ENCODE assay signal across 14 cellular contexts in the genomic region with DNA sequence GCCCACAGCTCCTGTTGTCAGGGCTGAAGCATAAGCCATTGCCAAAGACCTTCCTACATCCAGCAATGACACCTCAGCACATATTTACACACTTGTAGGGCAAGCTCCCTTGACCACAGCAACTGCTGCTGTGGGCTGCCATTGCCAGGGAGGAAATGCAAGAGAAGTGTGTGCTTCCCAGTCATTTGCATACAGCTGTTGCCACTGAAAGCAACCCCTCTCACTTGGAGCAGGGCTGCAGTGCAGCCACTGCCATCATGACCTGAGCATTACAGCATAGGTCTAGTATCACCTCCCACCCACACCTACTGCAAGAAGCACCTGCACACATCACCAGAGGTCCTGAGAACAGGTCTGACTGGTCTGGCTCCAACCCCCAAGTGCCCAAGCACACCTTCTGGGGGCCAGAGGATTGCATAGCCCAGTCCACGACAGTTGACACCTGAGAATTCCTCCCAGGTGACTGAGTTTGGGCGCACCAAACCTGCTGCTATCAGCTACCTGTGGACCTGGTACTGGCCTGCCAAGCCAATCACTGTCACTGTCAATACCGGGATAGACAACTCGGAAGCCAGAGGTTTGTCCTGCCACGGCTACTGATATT.
"Had no signal": no experiment of that assay in that cellular context is flagged by ENCODE, and none has a peak within 500 bp of the region (broad histone marks: within the 10 kb centered on the region; RNA-seq: fewer than 3 reads in every experiment).

No MANE protein-coding gene starts in this region.

- H3K36me3 ChIP-seq: adrenal gland, lower lobe of right lung, neural progenitor cell, ovary, right lobe of liver had no signal

- H3K4me1 ChIP-seq: adrenal gland, lower lobe of right lung, neural progenitor cell, right lobe of liver had no signal

- H3K27ac ChIP-seq: adrenal gland, dorsolateral prefrontal cortex, lower lobe of right lung, neural progenitor cell, ovary, right lobe of liver had no signal

- H3K4me3 ChIP-seq: adrenal gland, dorsolateral prefrontal cortex, lower lobe of right lung, neural progenitor cell, ovary, right lobe of liver, smooth muscle cell had no signal

- H2AFZ ChIP-seq: neural progenitor cell had no signal

- H3K9me3 ChIP-seq: ovary, right lobe of liver had no signal

- H3K4me2 ChIP-seq: neural progenitor cell, smooth muscle cell had no signal

- H3K9ac ChIP-seq: neural progenitor cell had no signal

- ATAC-seq: activated CD8-positive, alpha-beta T cell treated with anti-CD3 and anti-CD28 coated beads for 36 hours; esophagus mucosa; left colon; lower lobe of right lung; stimulated activated naive CD8-positive, alpha-beta T cell treated with anti-CD3 and anti-CD28 coated beads, Interleukin-15, Interleukin-2, amounts not matched to agents 100 U/mL and 50 U/mL, for 24 hours had no signal

- H3K27me3 ChIP-seq: adrenal gland, dorsolateral prefrontal cortex, neural progenitor cell, ovary, right lobe of liver had no signal

- DNase-seq: activated CD4-positive, alpha-beta T cell treated with anti-CD3 and anti-CD28 coated beads for 4 hours; activated CD8-positive, alpha-beta T cell treated with anti-CD3 and anti-CD28 coated beads for 36 hours; activated effector memory CD4-positive, alpha-beta T cell treated with anti-CD3 and anti-CD28 coated beads, Interleukin-2, amount 50 U/mL, for 16 hours; activated T-cell treated with anti-CD3 and anti-CD28 coated beads, Interleukin-2, amount 50 U/mL, for 48 hours; adrenal gland; dorsolateral prefrontal cortex; left colon; lower lobe of right lung; ovary; stimulated activated naive CD8-positive, alpha-beta T cell treated with anti-CD3 and anti-CD28 coated beads, Interleukin-15, Interleukin-2, amounts not matched to agents 100 U/mL and 50 U/mL, for 24 hours had no signal
